7 cellular contexts compared by ENCODE assay signal in genomic region chr10:104501449-104501848, GRCh38.
"Had no signal": no experiment of that assay in that cellular context is flagged by ENCODE, and none has a peak within 500 bp of the region (broad histone marks: within the 10 kb centered on the region; RNA-seq: fewer than 3 reads in every experiment).

No MANE protein-coding gene starts in this region.

- H3K36me3 ChIP-seq: HAP-1 had no signal

- H3K4me2 ChIP-seq: GM23338 had no signal

- H3K9me3 ChIP-seq: HAP-1 had no signal

- H3K4me1 ChIP-seq: HAP-1 had no signal

- DNase-seq: HFFc6, IMR-90, KG1 had no signal

- ATAC-seq: K562 had no signal

- FAIRE-seq: HTR-8/SVneo, K562 had no signal

- H3K4me3 ChIP-seq: GM23338, HAP-1, K562 had no signal
